In genomic region chr1:230335861-230336549, GRCh38 we compare ENCODE assay signal across 16 cellular contexts.
A peak's percentile ranks its signal among the peaks of the same experiment; 100 is the strongest.
DNase-seq lines count a peak whose midpoint lies in the region; ATAC-seq and TF ChIP-seq lines count a peak whose summit lies in the region.
"Had no signal": no experiment of that assay in that cellular context is flagged by ENCODE, and none has a peak within 500 bp of the region (broad histone marks: within the 10 kb centered on the region; RNA-seq: fewer than 3 reads in every experiment).

No MANE protein-coding gene starts in this region.

- ATAC-seq in Panc1 = peak; percentile 24; the same call in 1 of the 2 replicates
- ATAC-seq in sciatic nerve = peak; percentile 41
- ATAC-seq in GM18858 (IDR thresholded peaks at IDR 0.05; ENCODE audit: unreplicated experiment) = no peak
- ATAC-seq: body of pancreas, gastroesophageal sphincter had no signal

- CTCF ChIA-PET in Panc1 (lab: Charles Lee) = no interaction called here

- no peaks in the 10 kb centered on the region for H3K9me3 ChIP-seq in Panc1 (ENCODE audit: control insufficient read depth, insufficient read depth, low read depth, low read length)
- H3K9me3 ChIP-seq: BLaER1 treated with 17β-estradiol and CSF1 and Interleukin-3, amounts not matched to agents 10 nM and 100 nM; body of pancreas; gastroesophageal sphincter; suprapubic skin had no signal

- H3K4me3 ChIP-seq in Panc1 (ENCODE audit: low read depth in 2 of 2, low read length in 2 of 2) (no peak overlapping the region), foreskin fibroblast (ENCODE audit: low read depth in 1 of 2, low read length in 2 of 2) (no peak overlapping the region)
- H3K4me3 ChIP-seq: BLaER1 treated with 17β-estradiol and CSF1 and Interleukin-3, amounts not matched to agents 10 nM and 100 nM; body of pancreas; gastroesophageal sphincter; suprapubic skin had no signal

- intact Hi-C loops in Panc1 (cut with micrococcal nuclease; ENCODE audit: unreplicated experiment) (no loop called here), sciatic nerve (cut with DNase I) (no loop called here)

- POLR2A ChIA-PET in Panc1 (lab: Charles Lee) = no interaction called here

- in situ Hi-C loops in Panc1 (cut with HindIII; ENCODE audit: low pct_unique_long_range_greater_than_20kb, low sequenced_read_pairs) = no loop called here

- H3K27me3 ChIP-seq in Panc1 (ENCODE audit: control insufficient read depth, insufficient read depth, low read length) = 0 out of 2 replicates have a peak, but pooled peaks cover 3% of the 10 kb centered on the region
- H3K27me3 ChIP-seq: body of pancreas, gastroesophageal sphincter had no signal

- no TSS peak for BruUV-seq in Panc1 (replicated peaks; lab: Mats Ljungman, UMichigan)

- TF ChIP-seq CTCF in Panc1 (IDR thresholded peaks at IDR 0.05) (no peak), foreskin fibroblast (IDR thresholded peaks at IDR 0.05; ENCODE audit: low read depth, low read length) (no peak)

- H3K27ac ChIP-seq in Panc1 (ENCODE audit: low read length) = no peak overlapping the region
- H3K27ac ChIP-seq: BLaER1 treated with 17β-estradiol and CSF1 and Interleukin-3, amounts not matched to agents 10 nM and 100 nM; body of pancreas; gastroesophageal sphincter; suprapubic skin had no signal

- no peaks in the 10 kb centered on the region for H3K4me1 ChIP-seq in Panc1 (ENCODE audit: control insufficient read depth, insufficient read depth, low read length)
- H3K4me1 ChIP-seq: body of pancreas, suprapubic skin had no signal

- DNase-seq in NCI-H82 (lab: John Stamatoyannopoulos, UW) = peak; percentile 27
- no peak for DNase-seq in NCI-H82 treated with DMSO at 0.1 percent for 48 hours (lab: John Stamatoyannopoulos, UW; ENCODE audit: unreplicated experiment)
- DNase-seq in Panc1 (ENCODE audit: low read depth, low spot score) = no peak
- peak; percentile 23 to 39 for DNase-seq in foreskin fibroblast
- no peak for DNase-seq in sciatic nerve (ENCODE audit: low spot score)
- DNase-seq in cortex of kidney (lab: John Stamatoyannopoulos, UW) = no peak
- no peak for DNase-seq in KG1 (lab: John Stamatoyannopoulos, UW)
- DNase-seq: activated CD4-positive, alpha-beta T cell treated with anti-CD3 and anti-CD28 coated beads for 48 hours; body of pancreas; NCI-H1105 treated with DMSO at 0.1 percent for 48 hours; NCI-H526; T-helper 1 cell had no signal

- H3K36me3 ChIP-seq in Panc1 (ENCODE audit: control insufficient read depth, insufficient read depth, low read length) = no peaks in the 10 kb centered on the region
- H3K36me3 ChIP-seq: gastroesophageal sphincter, suprapubic skin had no signal

Comparison
In these comparisons a context has a peak if more than half of its experiments do, and no peak if none do; other contexts are left out.
1. DNase-seq: peak in NCI-H82 (single experiment) and foreskin fibroblast (2 of 2); none in NCI-H82 treated with DMSO at 0.1 percent for 48 hours (single experiment), Panc1 (single experiment), sciatic nerve (single experiment), cortex of kidney (single experiment) and KG1 (single experiment).